8 cellular contexts compared by ENCODE assay signal in genomic region chr3:63976166-63976861, GRCh38. TPM values are rescaled to one million over a fixed set of nuclear protein-coding genes. Genes with fewer than 3 reads are reported as not detected.
DNase-seq lines count a peak whose midpoint lies in the region; ATAC-seq, FAIRE-seq and TF ChIP-seq lines count a peak whose summit lies in the region.

No MANE protein-coding gene starts in this region.

- H3K36me3 ChIP-seq in fibroblast of lung (ENCODE audit: control insufficient read depth, insufficient read depth, low read length), result peaks cover 8% of the 10 kb centered on the region

- H3K4me3 ChIP-seq in fibroblast of lung (replicated peaks in 1 of 4; ENCODE audit: control extremely low read depth in 1 of 4, insufficient read depth in 1 of 4, low read depth in 3 of 4, low read length in 4 of 4), result peak overlapping the region in 2 of 4 experiments; percentile 8 to 27
- H3K4me3 ChIP-seq in retinal pigment epithelial cell (ENCODE audit: low read length), result no peak overlapping the region

- TF ChIP-seq CTCF in fibroblast of lung (conservative IDR thresholded peaks at IDR 0.05 in 1 of 2, IDR thresholded peaks at IDR 0.05 in 1 of 2; ENCODE audit: low read depth in 1 of 2, low read length in 2 of 2), result no peak
- TF ChIP-seq CTCF in retinal pigment epithelial cell (conservative IDR thresholded peaks at IDR 0.05; ENCODE audit: low read depth, low read length), result no peak

- H3K27me3 ChIP-seq in fibroblast of lung (ENCODE audit: control insufficient read depth, insufficient read depth, low read length), result no peaks in the 10 kb centered on the region

- FAIRE-seq in GM19239 (lab: Jason Lieb, UNC), result no peak

- H3K4me2 ChIP-seq in fibroblast of lung (ENCODE audit: extremely low read depth, insufficient read depth, low read length), result peak overlapping the region; percentile 68

- H3K79me2 ChIP-seq in fibroblast of lung (ENCODE audit: control insufficient read depth, insufficient read depth, low read length), result peaks cover 41% of the 10 kb centered on the region

- H3K4me1 ChIP-seq in fibroblast of lung (ENCODE audit: control insufficient read depth, extremely low read depth, insufficient read depth, low read length), result peaks cover 28% of the 10 kb centered on the region

- H3K9me3 ChIP-seq in fibroblast of lung (ENCODE audit: control insufficient read depth, insufficient read depth, low read depth, low read length), result no peaks in the 10 kb centered on the region

- no peak for ATAC-seq in HG03521 (IDR thresholded peaks at IDR 0.05; ENCODE audit: unreplicated experiment)
- ATAC-seq in GM19351 (IDR thresholded peaks at IDR 0.05; ENCODE audit: unreplicated experiment), result no peak

- H3K27ac ChIP-seq in fibroblast of lung (ENCODE audit: insufficient read depth, low read length), result peak overlapping the region; percentile 79

- no peak overlapping the region for H2AFZ ChIP-seq in fibroblast of lung (ENCODE audit: low read length)

- no peaks in the 10 kb centered on the region for H4K20me1 ChIP-seq in fibroblast of lung (ENCODE audit: control insufficient read depth, extremely low read depth, insufficient read depth, low read length)

- H3K9ac ChIP-seq in fibroblast of lung (ENCODE audit: insufficient read depth, low read length), result peak overlapping the region; percentile 41

- DNase-seq in GF-D8 (lab: John Stamatoyannopoulos, UW), result peak; percentile 78
- DNase-seq in RPMI7951 (ENCODE audit: low read depth), result peak; percentile 89
- DNase-seq in fibroblast of lung (ENCODE audit: low read depth in 2 of 2), result peak; percentile 94 to 99
- DNase-seq in retinal pigment epithelial cell (ENCODE audit: low read depth), result peak; percentile 89
- no peak for DNase-seq in NCI-H187 (lab: John Stamatoyannopoulos, UW)
- no peak for DNase-seq in GM19239 (ENCODE audit: insufficient read length, low spot score)

RNA-seq across cellular contexts. Expression of gene PSMD6, which starts 47.0 kb away (rescaled TPM):
- 174 and 175 TPM in 2 replicates for total RNA-seq in RPMI7951 (2014; rRNA removed; shearing (Covaris generic))
- 71.7 and 79.1 TPM in 2 replicates for total RNA-seq in fibroblast of lung
- 89.0 and 108 TPM in 2 replicates for polyA plus RNA-seq in fibroblast of lung
- polyA plus RNA-seq in fibroblast of lung (2012), result 80.2 and 108 TPM in 2 replicates
- polyA minus RNA-seq in fibroblast of lung (ENCODE audit: low replicate concordance), result 5.8 and 7.4 TPM in 2 replicates

Comparison
In these comparisons a context has a peak if more than half of its experiments do, and no peak if none do; other contexts are left out.
1. DNase-seq: peak in GF-D8 (single experiment), RPMI7951 (single experiment), fibroblast of lung (2 of 2) and retinal pigment epithelial cell (single experiment); none in NCI-H187 (0 of 2) and GM19239 (single experiment).